In the genomic region with DNA sequence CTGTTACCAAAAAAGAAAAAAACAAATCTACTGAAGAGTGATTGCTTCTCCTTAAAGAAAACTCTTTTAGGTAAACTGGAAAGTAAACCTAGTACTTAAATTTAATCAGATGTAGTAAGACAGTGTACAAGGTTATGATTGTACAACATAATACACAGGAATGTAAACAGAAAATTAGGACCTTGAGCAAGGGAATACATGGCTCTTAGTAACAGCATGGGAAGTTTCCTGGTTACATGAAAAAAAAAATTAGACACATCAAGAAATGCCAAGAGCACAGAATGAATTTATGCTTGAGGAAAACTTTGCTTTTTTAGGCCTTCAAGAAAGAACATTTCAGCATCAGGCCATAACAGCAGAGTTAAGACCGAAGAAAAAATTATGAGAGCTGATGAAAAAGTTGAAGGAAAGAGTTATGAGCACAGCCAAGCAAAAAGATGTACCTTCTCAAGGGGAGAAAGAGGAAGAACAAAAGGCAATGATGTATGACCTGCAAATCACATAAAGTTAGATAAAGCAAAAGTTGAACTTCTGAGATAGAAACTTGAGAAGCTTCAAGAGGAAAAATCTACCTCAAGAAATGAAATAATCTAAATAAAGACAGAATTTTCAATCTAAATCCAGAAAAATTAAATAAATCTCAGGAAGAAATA, we compare ENCODE assay signal across 18 cellular contexts.
A peak's percentile ranks its signal among the peaks of the same experiment; 100 is the strongest.
DNase-seq lines count a peak whose midpoint lies in the region; ATAC-seq and TF ChIP-seq lines count a peak whose summit lies in the region.
"Had no signal": no experiment of that assay in that cellular context is flagged by ENCODE, and none has a peak within 500 bp of the region (broad histone marks: within the 10 kb centered on the region; RNA-seq: fewer than 3 reads in every experiment).

No MANE protein-coding gene starts in this region.

- no peaks in the 10 kb centered on the region for H3K27me3 ChIP-seq in OCI-LY3 (ENCODE audit: low read depth, low read length)
- H3K27me3 ChIP-seq: MG63, SJCRH30 had no signal

- H3K36me3 Mint-ChIP-seq in stimulated activated memory B cell treated with anti-CD40 and anti-IgM and Interleukin-4, amounts not matched to agents 10 μg/mL and 1 μg/mL and 100 μg/mL, for 72 hours: no peaks in the 10 kb centered on the region

- H3K9me3 Mint-ChIP-seq in stimulated activated memory B cell treated with anti-CD40 and anti-IgM and Interleukin-4, amounts not matched to agents 10 μg/mL and 1 μg/mL and 100 μg/mL, for 72 hours: no peaks in the 10 kb centered on the region
- H3K9me3 Mint-ChIP-seq: HFFc6 had no signal

- TF ChIP-seq CTCF in OCI-LY3 (IDR thresholded peaks at IDR 0.05; ENCODE audit: low read depth, low read length): no peak

- H3K9ac ChIP-seq in OCI-LY3 (ENCODE audit: low read length): no peak overlapping the region

- H3K27me3 Mint-ChIP-seq in stimulated activated memory B cell treated with anti-CD40 and anti-IgM and Interleukin-4, amounts not matched to agents 10 μg/mL and 1 μg/mL and 100 μg/mL, for 72 hours: no peaks in the 10 kb centered on the region

- peak overlapping the region; percentile 2; the same call in 1 of the 2 replicates for H2AFZ ChIP-seq in OCI-LY3 (ENCODE audit: low read depth, low read length)

- no peaks in the 10 kb centered on the region for H3K9me3 ChIP-seq in OCI-LY3 (ENCODE audit: insufficient read depth, low read length)
- H3K9me3 ChIP-seq: MG63, SJCRH30 had no signal

- peak overlapping the region; percentile 19 for H3K4me2 ChIP-seq in OCI-LY3 (ENCODE audit: low read length)

- H3K79me2 ChIP-seq in OCI-LY3 (ENCODE audit: low read length): no peaks in the 10 kb centered on the region

- peak overlapping the region; percentile 44 for H3K27ac ChIP-seq in OCI-LY3 (ENCODE audit: low read length)
- H3K27ac ChIP-seq: SJCRH30 had no signal

- H4K20me1 ChIP-seq in OCI-LY3 (ENCODE audit: insufficient read depth, low read length): no peaks in the 10 kb centered on the region

- H3K4me1 Mint-ChIP-seq in stimulated activated memory B cell treated with anti-CD40 and anti-IgM and Interleukin-4, amounts not matched to agents 10 μg/mL and 1 μg/mL and 100 μg/mL, for 72 hours: peaks cover 15% of the 10 kb centered on the region

- H3K4me3 Mint-ChIP-seq in stimulated activated memory B cell treated with anti-CD40 and anti-IgM and Interleukin-4, amounts not matched to agents 10 μg/mL and 1 μg/mL and 100 μg/mL, for 72 hours: no peak overlapping the region
- H3K4me3 Mint-ChIP-seq: HFFc6 had no signal

- H3K36me3 ChIP-seq in OCI-LY3 (replicated peaks; ENCODE audit: low read depth, low read length): no peaks in the 10 kb centered on the region
- H3K36me3 ChIP-seq: MG63, SJCRH30 had no signal

- ATAC-seq in stimulated activated memory B cell treated with anti-CD40 and anti-IgM and Interleukin-4, amounts not matched to agents 10 μg/mL and 1 μg/mL and 100 μg/mL, for 72 hours: peak; percentile 49

- DNase-seq in GM04503 (ENCODE audit: low read depth): peak; percentile 9
- DNase-seq in fibroblast of gingiva (ENCODE audit: low read depth): peak; percentile 47
- no peak for DNase-seq in activated CD4-positive, alpha-beta T cell treated with anti-CD3 and anti-CD28 coated beads, Interleukin-2, amount 50 U/mL, for 48 hours
- no peak for DNase-seq in stimulated activated CD4-positive, alpha-beta T cell treated with anti-CD3 and anti-CD28 coated beads, Interleukin-1b, Interleukin-23, amount 100 ng/mL, for 48 hours
- no peak for DNase-seq in NCI-H146 (lab: John Stamatoyannopoulos, UW)
- DNase-seq: C1 segment of cervical spinal cord, DMS79, H7, HFFc6, MG63, NCI-H1092, NCI-H1436 treated with DMSO at 0.1 percent for 48 hours, NCI-H2081, NCI-H510A, NCI-H748 treated with DMSO at 0.1 percent for 48 hours, SJCRH30 had no signal

- H3K27ac Mint-ChIP-seq in stimulated activated memory B cell treated with anti-CD40 and anti-IgM and Interleukin-4, amounts not matched to agents 10 μg/mL and 1 μg/mL and 100 μg/mL, for 72 hours: peak overlapping the region; percentile 42
- H3K27ac Mint-ChIP-seq: HFFc6 had no signal

- no peak overlapping the region for H3K4me3 ChIP-seq in OCI-LY3 (ENCODE audit: low read length)
- H3K4me3 ChIP-seq: MG63, SJCRH30 had no signal

- H3K4me1 ChIP-seq in OCI-LY3 (ENCODE audit: low read length): peaks cover 23% of the 10 kb centered on the region
- H3K4me1 ChIP-seq: SJCRH30 had no signal

Comparison
In these comparisons a context has a peak if more than half of its experiments do, and no peak if none do; other contexts are left out.
1. DNase-seq: peak in GM04503 (single experiment) and fibroblast of gingiva (single experiment); none in activated CD4-positive, alpha-beta T cell treated with anti-CD3 and anti-CD28 coated beads, Interleukin-2, amount 50 U/mL, for 48 hours (0 of 2), stimulated activated CD4-positive, alpha-beta T cell treated with anti-CD3 and anti-CD28 coated beads, Interleukin-1b, Interleukin-23, amount 100 ng/mL, for 48 hours (single experiment) and NCI-H146 (single experiment).